Comparison of ENCODE assay signal across 24 cellular contexts in genomic region chr4:73989031-73989430, GRCh38. TPM values are rescaled to one million over a fixed set of nuclear protein-coding genes. Genes with fewer than 3 reads are reported as not detected.
DNase-seq lines count a peak whose midpoint lies in the region; FAIRE-seq and TF ChIP-seq lines count a peak whose summit lies in the region.
"Had no signal": no experiment of that assay in that cellular context is flagged by ENCODE, and none has a peak within 500 bp of the region (broad histone marks: within the 10 kb centered on the region; RNA-seq: fewer than 3 reads in every experiment).

No MANE protein-coding gene starts in this region.

- H4K20me1 ChIP-seq in astrocyte (ENCODE audit: insufficient read depth, low read length) (no peaks in the 10 kb centered on the region), H1 (replicated peaks in 1 of 2; ENCODE audit: control insufficient read depth in 1 of 2, insufficient read depth in 2 of 2, low read length in 2 of 2) (no peaks in the 10 kb centered on the region)
- H4K20me1 ChIP-seq: BLaER1 had no signal

- no peaks in the 10 kb centered on the region for H3K36me3 ChIP-seq in astrocyte (ENCODE audit: insufficient read depth, low read length)
- H3K36me3 ChIP-seq in H1 (ENCODE audit: control insufficient read depth in 2 of 4, insufficient read depth in 4 of 4, low read length in 3 of 4) = no peaks in the 10 kb centered on the region; a peak in 1 of 8 replicates
- H3K36me3 ChIP-seq: BE2C, BLaER1 had no signal

- TF ChIP-seq EP300 in H1 (IDR thresholded peaks at IDR 0.05; ENCODE audit: borderline replicate concordance in 1 of 2, low read depth in 2 of 2, low read length in 2 of 2) = no peak

- TF ChIP-seq POLR2A in H1 (IDR thresholded peaks at IDR 0.05; ENCODE audit: control extremely low read depth in 1 of 2, low read depth in 2 of 2, low read length in 2 of 2) = no peak

- no peak overlapping the region for H3K27ac ChIP-seq in astrocyte (ENCODE audit: low read depth, low read length)
- no peak overlapping the region for H3K27ac ChIP-seq in H1 (ENCODE audit: low read depth, low read length)
- H3K27ac ChIP-seq: 22Rv1, A549, BLaER1 had no signal

- H3K4ac ChIP-seq in H1 (replicated peaks; ENCODE audit: insufficient read length, low read depth, low read length) = no peak overlapping the region

- 91% methylated on average over 3 of the region's 3 CpGs; no CpG with 5 or more reads in 1 of the 2 experiments for WGBS in H1 (ENCODE audit: extremely low coverage in 1 of 2, insufficient coverage in 1 of 2, insufficient read length in 1 of 2, insufficient replicate concordance in 2 of 2, low coverage in 1 of 2, low lambda C conversion rate in 2 of 2, missing lambda C conversion rate in 1 of 2), 2 experiments

- CTCF ChIA-PET in H1 (lab: Charles Lee; ENCODE audit: partially characterized antibody) = no interaction called here

- no peaks in the 10 kb centered on the region for H3K79me1 ChIP-seq in H1 (ENCODE audit: low read depth, low read length)

- H2AFZ ChIP-seq in astrocyte (ENCODE audit: low read depth, low read length) = no peak overlapping the region
- no peak overlapping the region for H2AFZ ChIP-seq in H1 (ENCODE audit: low read length)

- intact Hi-C loops in activated T-helper 2 cell treated with anti-CD3 and anti-CD28 coated beads, Interferon-gamma antibody, Interleukin-2, Interleukin-4, amounts not matched to agents 10 μg/mL and 5 μg/mL and 100 μg/mL, durations not matched to agents 14 hours and 24 hours and 36 hours (cut with micrococcal nuclease) = no loop called here

- H3K27me3 ChIP-seq in astrocyte (ENCODE audit: insufficient read depth, low read length) (no peaks in the 10 kb centered on the region), H1 (replicated peaks in 1 of 4; ENCODE audit: control insufficient read depth in 3 of 4, extremely low read depth in 1 of 4, insufficient read depth in 3 of 4, low read length in 3 of 4) (no peaks in the 10 kb centered on the region)
- H3K27me3 ChIP-seq: BE2C, BLaER1 had no signal

- H2AK5ac ChIP-seq in H1 (ENCODE audit: low read depth, low read length) = no peak overlapping the region

- H2BK120ac ChIP-seq in H1 (replicated peaks; ENCODE audit: low read depth, low read length) = peak overlapping the region; percentile 69

- POLR2A ChIA-PET in H1 (lab: Charles Lee; ENCODE audit: partially characterized antibody) = interaction anchor here (0.9 kb wide), 1 partner anchor 110 kb away, joined by 3 read pairs; the partner anchor contains the start of gene CXCL2

- H3K79me2 ChIP-seq in astrocyte (ENCODE audit: insufficient read depth, low read length) = no peaks in the 10 kb centered on the region
- H3K79me2 ChIP-seq in H1 (ENCODE audit: control insufficient read depth in 1 of 2, insufficient read depth in 2 of 2, low read length in 2 of 2) = no peaks in the 10 kb centered on the region

- H3K18ac ChIP-seq in H1 (ENCODE audit: extremely low read depth, low read length) = no peak overlapping the region

- no peak overlapping the region for H4K5ac ChIP-seq in H1 (ENCODE audit: insufficient read length, low read depth, low read length)

- no peak overlapping the region for H3K4me3 ChIP-seq in astrocyte (ENCODE audit: insufficient read depth, low read depth, low read length)
- H3K4me3 ChIP-seq in H1 (ENCODE audit: extremely low read depth in 1 of 4, insufficient read depth in 2 of 4, low read depth in 3 of 4, low read length in 4 of 4) = no peak overlapping the region
- H3K4me3 ChIP-seq: A549, BLaER1 had no signal

- H3K4me2 ChIP-seq in astrocyte (ENCODE audit: low read length) (no peak overlapping the region), H1 (ENCODE audit: insufficient read depth in 1 of 2, low read depth in 2 of 2, low read length in 2 of 2) (no peak overlapping the region)
- H3K4me2 ChIP-seq: A549, BLaER1 had no signal

- H3K9me3 Mint-ChIP-seq in astrocyte (ENCODE audit: unreplicated experiment) = no peaks in the 10 kb centered on the region
- no peaks in the 10 kb centered on the region for H3K9me3 Mint-ChIP-seq in activated T-helper 2 cell treated with anti-CD3 and anti-CD28 coated beads, Interferon-gamma antibody, Interleukin-2, Interleukin-4, amounts not matched to agents 10 μg/mL and 5 μg/mL and 100 μg/mL, durations not matched to agents 14 hours and 24 hours and 36 hours
- H3K9me3 Mint-ChIP-seq: CD4-positive, alpha-beta memory T cell; CD8-positive, alpha-beta memory T cell had no signal

- H2BK12ac ChIP-seq in H1 (ENCODE audit: low read depth, low read length) = no peak overlapping the region

- TF ChIP-seq RAD21 in H1 (IDR thresholded peaks at IDR 0.05 in 1 of 2, conservative IDR thresholded peaks at IDR 0.05 in 1 of 2; ENCODE audit: low read depth in 2 of 2, low read length in 2 of 2) = no peak

- no peak overlapping the region for H3K23ac ChIP-seq in H1 (ENCODE audit: insufficient read length)

- H2BK5ac ChIP-seq in H1 (ENCODE audit: low read depth, low read length) = no peak overlapping the region; the same call in 1 of the 2 replicates

- no peak overlapping the region for H3K27ac Mint-ChIP-seq in astrocyte (ENCODE audit: unreplicated experiment)
- H3K27ac Mint-ChIP-seq in activated T-helper 2 cell treated with anti-CD3 and anti-CD28 coated beads, Interferon-gamma antibody, Interleukin-2, Interleukin-4, amounts not matched to agents 10 μg/mL and 5 μg/mL and 100 μg/mL, durations not matched to agents 14 hours and 24 hours and 36 hours = no peak overlapping the region
- H3K27ac Mint-ChIP-seq: CD14-positive monocyte; CD4-positive, alpha-beta memory T cell; CD4-positive, CD25-positive, alpha-beta regulatory T cell; CD8-positive, alpha-beta memory T cell had no signal

- H3K9ac ChIP-seq in astrocyte (ENCODE audit: low read length) (no peak overlapping the region), H1 (replicated peaks in 1 of 4; ENCODE audit: extremely low read depth in 1 of 4, low read depth in 3 of 4, low read length in 3 of 4) (no peak overlapping the region)
- H3K9ac ChIP-seq: BLaER1 had no signal

- H3K27me3 Mint-ChIP-seq in astrocyte (ENCODE audit: low read depth, unreplicated experiment) = peaks cover under 1% of the 10 kb centered on the region
- no peaks in the 10 kb centered on the region for H3K27me3 Mint-ChIP-seq in activated T-helper 2 cell treated with anti-CD3 and anti-CD28 coated beads, Interferon-gamma antibody, Interleukin-2, Interleukin-4, amounts not matched to agents 10 μg/mL and 5 μg/mL and 100 μg/mL, durations not matched to agents 14 hours and 24 hours and 36 hours (ENCODE audit: low read depth)
- H3K27me3 Mint-ChIP-seq: CD4-positive, CD25-positive, alpha-beta regulatory T cell; CD8-positive, alpha-beta memory T cell had no signal

- no peak for TF ChIP-seq CTCF in astrocyte (IDR thresholded peaks at IDR 0.05; ENCODE audit: insufficient read depth, low read depth, low read length)
- no peak for TF ChIP-seq CTCF in H1 (IDR thresholded peaks at IDR 0.05; ENCODE audit: control extremely low read depth in 1 of 3, insufficient read depth in 1 of 3, low read depth in 1 of 3, low read length in 3 of 3)

- H2BK15ac ChIP-seq in H1 (ENCODE audit: low read length) = no peak overlapping the region

- no peaks in the 10 kb centered on the region for H3K23me2 ChIP-seq in H1 (ENCODE audit: low read depth, low read length)

- H3K9me3 ChIP-seq in astrocyte (ENCODE audit: insufficient read depth, low read depth, low read length) (no peaks in the 10 kb centered on the region), H1 (ENCODE audit: insufficient read depth in 2 of 2, low read depth in 1 of 2, low read length in 1 of 2) (no peaks in the 10 kb centered on the region)
- H3K9me3 ChIP-seq: A549, BE2C, BLaER1, Caco-2 had no signal

- no peak overlapping the region for H4K8ac ChIP-seq in H1 (ENCODE audit: extremely low read depth, insufficient read depth, low read length)

- no peak overlapping the region for H4K91ac ChIP-seq in H1 (replicated peaks; ENCODE audit: insufficient read length, low read length)

- peak; percentile 64 for FAIRE-seq in astrocyte (lab: Jason Lieb, UNC)
- FAIRE-seq in H1 (lab: Jason Lieb, UNC) = no peak
- FAIRE-seq: A549, D721Med, G401.6, GM12892, GM18507 had no signal

- H3K4me3 Mint-ChIP-seq in astrocyte (ENCODE audit: unreplicated experiment) = no peak overlapping the region
- H3K4me3 Mint-ChIP-seq in activated T-helper 2 cell treated with anti-CD3 and anti-CD28 coated beads, Interferon-gamma antibody, Interleukin-2, Interleukin-4, amounts not matched to agents 10 μg/mL and 5 μg/mL and 100 μg/mL, durations not matched to agents 14 hours and 24 hours and 36 hours (ENCODE audit: low read depth) = no peak overlapping the region
- H3K4me3 Mint-ChIP-seq: CD14-positive monocyte; CD4-positive, alpha-beta memory T cell; CD4-positive, CD25-positive, alpha-beta regulatory T cell; CD8-positive, alpha-beta memory T cell had no signal

- no peak overlapping the region for H3K14ac ChIP-seq in H1 (ENCODE audit: insufficient read length)

- DNase-seq in CMK (ENCODE audit: low read depth) (peak; percentile 2), astrocyte (ENCODE audit: low read depth) (no peak), H1 (ENCODE audit: low read depth in 1 of 2, low spot score in 2 of 2) (no peak), AG08395 (ENCODE audit: low spot score) (no peak)
- no peak for DNase-seq in activated T-helper 2 cell treated with anti-CD3 and anti-CD28 coated beads, Interferon-gamma antibody, Interleukin-2, Interleukin-4, amounts not matched to agents 10 μg/mL and 5 μg/mL and 100 μg/mL, durations not matched to agents 14 hours and 24 hours and 36 hours (ENCODE audit: low spot score)
- no peak for DNase-seq in stimulated activated CD4-positive, alpha-beta T cell treated with anti-CD3 and anti-CD28 coated beads, Interleukin-1b, Interleukin-23, amount 100 ng/mL, for 48 hours
- DNase-seq: BE2C; C1 segment of cervical spinal cord; Caco-2; Calu3; CD4-positive, alpha-beta memory T cell; CD4-positive, CD25-positive, alpha-beta regulatory T cell; CD8-positive, alpha-beta memory T cell; DMS79 treated with DMSO at 0.1 percent for 48 hours; GF-D8 had no signal

- H2BK20ac ChIP-seq in H1 (ENCODE audit: low read length) = no peak overlapping the region

- H3K4me1 Mint-ChIP-seq in astrocyte (ENCODE audit: low read depth, unreplicated experiment) = no peaks in the 10 kb centered on the region
- H3K4me1 Mint-ChIP-seq in activated T-helper 2 cell treated with anti-CD3 and anti-CD28 coated beads, Interferon-gamma antibody, Interleukin-2, Interleukin-4, amounts not matched to agents 10 μg/mL and 5 μg/mL and 100 μg/mL, durations not matched to agents 14 hours and 24 hours and 36 hours (ENCODE audit: low read depth) = no peaks in the 10 kb centered on the region
- H3K4me1 Mint-ChIP-seq: CD4-positive, alpha-beta memory T cell; CD4-positive, CD25-positive, alpha-beta regulatory T cell; CD8-positive, alpha-beta memory T cell had no signal

- no peak overlapping the region for H3K56ac ChIP-seq in H1 (replicated peaks; ENCODE audit: insufficient read length, low read depth, low read length)

- H3K4me1 ChIP-seq in astrocyte (ENCODE audit: insufficient read depth, low read length) (no peaks in the 10 kb centered on the region), H1 (replicated peaks in 1 of 4; ENCODE audit: control insufficient read depth in 3 of 4, insufficient read depth in 4 of 4, low read length in 3 of 4) (peaks cover 0 to 9% (median 3%) of the 10 kb centered on the region in 4 experiments; a peak in 3 of 7 replicates)
- H3K4me1 ChIP-seq: A549, BE2C, BLaER1, Caco-2 had no signal

- no peaks in the 10 kb centered on the region for H3K36me3 Mint-ChIP-seq in astrocyte (ENCODE audit: low read depth, unreplicated experiment)
- H3K36me3 Mint-ChIP-seq in activated T-helper 2 cell treated with anti-CD3 and anti-CD28 coated beads, Interferon-gamma antibody, Interleukin-2, Interleukin-4, amounts not matched to agents 10 μg/mL and 5 μg/mL and 100 μg/mL, durations not matched to agents 14 hours and 24 hours and 36 hours (ENCODE audit: low read depth) = no peaks in the 10 kb centered on the region
- H3K36me3 Mint-ChIP-seq: CD14-positive monocyte; CD4-positive, alpha-beta memory T cell; CD4-positive, CD25-positive, alpha-beta regulatory T cell; CD8-positive, alpha-beta memory T cell had no signal

RNA-seq across cellular contexts. Expression of gene PPBP, which starts 1.0 kb away (rescaled TPM):
- not detected in 2 replicates for total RNA-seq in astrocyte
- total RNA-seq in H1 (2021; fragmentation: NEBNext Ultra II Directional; extraction: Animal tissue kit (Norgen Biotek cat#: 25700)) = 0.43 TPM in 1 of 2 replicates, not detected in the other
- 0.18 TPM in 1 of 2 replicates, not detected in the other for polyA plus RNA-seq in H1 (2011; rRNA removed)
- not detected for polyA plus RNA-seq in H1 (2011; cell fraction: cytosol; rRNA removed)
- not detected for polyA plus RNA-seq in H1 (2011; cell fraction: nucleus; rRNA removed)
- 0.27 to 0.31 TPM in 2 of 4 replicates, not detected in the others for polyA plus RNA-seq in H1 (2012, experiment 1 of 2)
- not detected for polyA plus RNA-seq in H1 (2012, experiment 2 of 2)
- polyA plus RNA-seq in H1 (2013, experiment 1 of 2) = 0.45 TPM
- polyA plus RNA-seq in H1 (2013, experiment 2 of 2) = 0.57 TPM
- not detected in 2 replicates for polyA minus RNA-seq in H1 (2011; rRNA and poly(A)+ RNA removed)
- not detected for polyA minus RNA-seq in H1 (2011; cell fraction: cytosol; rRNA and poly(A)+ RNA removed)
- not detected for polyA minus RNA-seq in H1 (2011; cell fraction: nucleus; rRNA and poly(A)+ RNA removed)
- total RNA-seq in activated T-helper 2 cell treated with anti-CD3 and anti-CD28 coated beads, Interferon-gamma antibody, Interleukin-2, Interleukin-4, amounts not matched to agents 10 μg/mL and 5 μg/mL and 100 μg/mL, durations not matched to agents 14 hours and 24 hours and 36 hours = not detected in 2 replicates
- total RNA-seq: A172; Caco-2; Calu3; CD4-positive, alpha-beta memory T cell; CD8-positive, alpha-beta memory T cell had no signal
- polyA plus RNA-seq: CD8-positive, alpha-beta memory T cell had no signal

RNA-seq across cellular contexts. Expression of gene PF4, which starts 7.2 kb away (rescaled TPM):
- not detected in 2 replicates for total RNA-seq in astrocyte
- total RNA-seq in H1 (2021; fragmentation: NEBNext Ultra II Directional; extraction: Animal tissue kit (Norgen Biotek cat#: 25700)) = 0.71 and 2.0 TPM in 2 replicates
- polyA plus RNA-seq in H1 (2011; rRNA removed) = 2.3 and 4.5 TPM in 2 replicates
- 2.9 TPM for polyA plus RNA-seq in H1 (2011; cell fraction: cytosol; rRNA removed)
- polyA plus RNA-seq in H1 (2011; cell fraction: nucleus; rRNA removed) = 1.6 TPM
- 0.69 to 1.6 TPM (median 1.3 TPM) in 4 replicates for polyA plus RNA-seq in H1 (2012, experiment 1 of 2)
- 1.5 TPM for polyA plus RNA-seq in H1 (2012, experiment 2 of 2)
- 4.7 TPM for polyA plus RNA-seq in H1 (2013, experiment 1 of 2)
- 4.1 TPM for polyA plus RNA-seq in H1 (2013, experiment 2 of 2)
- 0.37 TPM in 1 of 2 replicates, not detected in the other for polyA minus RNA-seq in H1 (2011; rRNA and poly(A)+ RNA removed)
- polyA minus RNA-seq in H1 (2011; cell fraction: cytosol; rRNA and poly(A)+ RNA removed) = 2.1 TPM
- not detected for polyA minus RNA-seq in H1 (2011; cell fraction: nucleus; rRNA and poly(A)+ RNA removed)
- not detected in 2 replicates for total RNA-seq in activated T-helper 2 cell treated with anti-CD3 and anti-CD28 coated beads, Interferon-gamma antibody, Interleukin-2, Interleukin-4, amounts not matched to agents 10 μg/mL and 5 μg/mL and 100 μg/mL, durations not matched to agents 14 hours and 24 hours and 36 hours
- total RNA-seq: A172; Caco-2; CD4-positive, alpha-beta memory T cell; CD8-positive, alpha-beta memory T cell had no signal
- polyA plus RNA-seq: CD4-positive, CD25-positive, alpha-beta regulatory T cell; CD8-positive, alpha-beta memory T cell had no signal

RNA-seq across cellular contexts. Expression of gene CXCL5, which starts 9.4 kb away (rescaled TPM):
- total RNA-seq in astrocyte = 0.61 and 0.99 TPM in 2 replicates
- 10.9 and 11.4 TPM in 2 replicates for total RNA-seq in H1 (2021; fragmentation: NEBNext Ultra II Directional; extraction: Animal tissue kit (Norgen Biotek cat#: 25700))
- polyA plus RNA-seq in H1 (2011; rRNA removed) = 8.5 and 15.6 TPM in 2 replicates
- 11.4 TPM for polyA plus RNA-seq in H1 (2011; cell fraction: cytosol; rRNA removed)
- 6.9 TPM for polyA plus RNA-seq in H1 (2011; cell fraction: nucleus; rRNA removed)
- 10.4 to 18.4 TPM (median 15.3 TPM) in 4 replicates for polyA plus RNA-seq in H1 (2012, experiment 1 of 2)
- 8.6 TPM for polyA plus RNA-seq in H1 (2012, experiment 2 of 2)
- polyA plus RNA-seq in H1 (2013, experiment 1 of 2) = 11.4 TPM
- polyA plus RNA-seq in H1 (2013, experiment 2 of 2) = 12.6 TPM
- polyA minus RNA-seq in H1 (2011; rRNA and poly(A)+ RNA removed) = 2.7 and 8.1 TPM in 2 replicates
- polyA minus RNA-seq in H1 (2011; cell fraction: cytosol; rRNA and poly(A)+ RNA removed) = 6.5 TPM
- 8.0 TPM for polyA minus RNA-seq in H1 (2011; cell fraction: nucleus; rRNA and poly(A)+ RNA removed)
- not detected in 2 replicates for total RNA-seq in activated T-helper 2 cell treated with anti-CD3 and anti-CD28 coated beads, Interferon-gamma antibody, Interleukin-2, Interleukin-4, amounts not matched to agents 10 μg/mL and 5 μg/mL and 100 μg/mL, durations not matched to agents 14 hours and 24 hours and 36 hours
- total RNA-seq: A172; Caco-2; CD4-positive, alpha-beta memory T cell; CD8-positive, alpha-beta memory T cell had no signal
- polyA plus RNA-seq: CD4-positive, alpha-beta memory T cell; CD4-positive, CD25-positive, alpha-beta regulatory T cell; CD8-positive, alpha-beta memory T cell had no signal

RNA-seq across cellular contexts. Expression of gene CXCL3, which starts 49.5 kb away (rescaled TPM):
- 0.77 and 1.4 TPM in 2 replicates for total RNA-seq in astrocyte
- 5.2 TPM in 2 replicates for total RNA-seq in H1 (2021; fragmentation: NEBNext Ultra II Directional; extraction: Animal tissue kit (Norgen Biotek cat#: 25700))
- polyA plus RNA-seq in H1 (2011; rRNA removed) = 3.1 and 3.7 TPM in 2 replicates
- polyA plus RNA-seq in H1 (2011; cell fraction: cytosol; rRNA removed) = 3.2 TPM
- polyA plus RNA-seq in H1 (2011; cell fraction: nucleus; rRNA removed) = 4.2 TPM
- polyA plus RNA-seq in H1 (2012, experiment 1 of 2) = 3.5 to 5.5 TPM (median 4.0 TPM) in 4 replicates
- polyA plus RNA-seq in H1 (2012, experiment 2 of 2) = 3.6 TPM
- polyA plus RNA-seq in H1 (2013, experiment 1 of 2) = 8.8 TPM
- 8.1 TPM for polyA plus RNA-seq in H1 (2013, experiment 2 of 2)
- 1.3 and 1.5 TPM in 2 replicates for polyA minus RNA-seq in H1 (2011; rRNA and poly(A)+ RNA removed)
- 2.6 TPM for polyA minus RNA-seq in H1 (2011; cell fraction: cytosol; rRNA and poly(A)+ RNA removed)
- polyA minus RNA-seq in H1 (2011; cell fraction: nucleus; rRNA and poly(A)+ RNA removed) = 4.7 TPM
- total RNA-seq in activated T-helper 2 cell treated with anti-CD3 and anti-CD28 coated beads, Interferon-gamma antibody, Interleukin-2, Interleukin-4, amounts not matched to agents 10 μg/mL and 5 μg/mL and 100 μg/mL, durations not matched to agents 14 hours and 24 hours and 36 hours = 0.14 TPM in 1 of 2 replicates, not detected in the other
- total RNA-seq: A172; CD4-positive, alpha-beta memory T cell; CD4-positive, CD25-positive, alpha-beta regulatory T cell; CD8-positive, alpha-beta memory T cell had no signal
- polyA plus RNA-seq: CD4-positive, alpha-beta memory T cell; CD4-positive, CD25-positive, alpha-beta regulatory T cell; CD8-positive, alpha-beta memory T cell had no signal
